10 cellular contexts compared by ENCODE assay signal in the genomic region with DNA sequence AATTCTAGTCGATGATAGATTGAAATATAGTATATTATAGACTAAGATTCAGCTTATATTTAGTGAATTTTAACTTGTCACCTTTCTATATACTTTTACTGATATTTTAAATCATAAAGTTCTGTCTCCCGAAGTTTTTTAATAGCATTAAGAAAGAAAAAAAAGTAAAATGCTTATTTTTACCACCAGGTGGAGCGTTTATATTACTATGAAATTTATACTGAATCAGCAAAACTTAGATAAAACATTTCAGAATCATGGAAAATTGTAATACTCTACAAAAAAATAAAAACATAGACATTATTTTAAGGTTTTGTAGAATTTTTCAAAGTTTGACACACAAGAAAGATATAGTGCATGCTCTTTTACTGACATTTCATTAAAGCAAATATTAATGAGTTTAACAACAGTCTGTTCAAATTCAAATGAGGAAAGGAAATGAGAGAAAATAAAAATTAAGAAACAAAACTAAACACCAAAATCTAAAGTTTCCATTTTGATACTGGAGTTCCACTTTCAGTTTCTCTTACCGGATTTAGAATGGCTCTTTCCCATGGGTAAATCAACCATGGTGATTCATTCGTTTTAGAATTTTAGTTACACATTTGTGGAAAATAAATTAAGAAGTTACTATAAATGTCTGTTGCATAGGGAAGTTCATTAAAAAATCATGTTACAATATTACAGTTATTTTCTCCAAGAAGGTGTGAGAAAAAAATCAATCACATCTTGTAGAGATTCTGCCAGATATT.
DNase-seq lines count a peak whose midpoint lies in the region; ATAC-seq and TF ChIP-seq lines count a peak whose summit lies in the region.
"Had no signal": no experiment of that assay in that cellular context is flagged by ENCODE, and none has a peak within 500 bp of the region (broad histone marks: within the 10 kb centered on the region; RNA-seq: fewer than 3 reads in every experiment).

No MANE protein-coding gene starts in this region.

- no peak overlapping the region for H3K27ac Mint-ChIP-seq in nephron progenitor cell
- no peak overlapping the region for H3K27ac Mint-ChIP-seq in naive thymus-derived CD8-positive, alpha-beta T cell
- H3K27ac Mint-ChIP-seq in T-helper 17 cell, result no peak overlapping the region

- peak; percentile 59 for ATAC-seq in GM18502 (IDR thresholded peaks at IDR 0.05; ENCODE audit: poor library complexity, unreplicated experiment)
- ATAC-seq in naive thymus-derived CD8-positive, alpha-beta T cell, result no peak
- ATAC-seq in HG03095 (IDR thresholded peaks at IDR 0.05; ENCODE audit: unreplicated experiment), result no peak
- no peak for ATAC-seq in T-helper 17 cell

- H3K9me3 ChIP-seq in T-helper 17 cell (ENCODE audit: control insufficient read depth, low read length, poor library complexity, severe bottlenecking), result no peaks in the 10 kb centered on the region

- TF ChIP-seq CTCF in nephron progenitor cell (IDR thresholded peaks at IDR 0.05), result peak; percentile 41

- H3K9me3 Mint-ChIP-seq in nephron progenitor cell, result no peaks in the 10 kb centered on the region
- peaks cover 0 to 4% (median 0%) of the 10 kb centered on the region in 9 donors for H3K9me3 Mint-ChIP-seq in naive thymus-derived CD8-positive, alpha-beta T cell

- POLR2A ChIA-PET in naive thymus-derived CD8-positive, alpha-beta T cell (lab: Charles Lee), result no interaction called here

- H3K36me3 Mint-ChIP-seq in nephron progenitor cell (ENCODE audit: low read depth) (no peaks in the 10 kb centered on the region), T-helper 17 cell (ENCODE audit: low read depth) (no peaks in the 10 kb centered on the region)
- no peaks in the 10 kb centered on the region for H3K36me3 Mint-ChIP-seq in naive thymus-derived CD8-positive, alpha-beta T cell

- H3K4me1 Mint-ChIP-seq in nephron progenitor cell (no peaks in the 10 kb centered on the region), T-helper 17 cell (no peaks in the 10 kb centered on the region)
- peaks cover 0 to 4% (median 0%) of the 10 kb centered on the region in 4 donors for H3K4me1 Mint-ChIP-seq in naive thymus-derived CD8-positive, alpha-beta T cell

- DNase-seq in LoVo (ENCODE audit: low spot score) (peak; percentile 16), amniotic epithelial cell (ENCODE audit: low read depth) (peak; percentile 31), nephron progenitor cell (no peak), NCI-H2029 (lab: John Stamatoyannopoulos, UW) (no peak), T-helper 17 cell (no peak)
- no peak for DNase-seq in naive thymus-derived CD8-positive, alpha-beta T cell
- DNase-seq: NCI-H187 treated with DMSO at 0.1 percent for 48 hours; stimulated activated CD4-positive, alpha-beta T cell treated with anti-CD3 and anti-CD28 coated beads, Interleukin-1b, Interleukin-23, amount 100 ng/mL, for 48 hours had no signal

- H3K4me3 Mint-ChIP-seq in nephron progenitor cell (no peak overlapping the region), T-helper 17 cell (no peak overlapping the region)
- H3K4me3 Mint-ChIP-seq in naive thymus-derived CD8-positive, alpha-beta T cell, result no peak overlapping the region

- no peaks in the 10 kb centered on the region for H3K27me3 Mint-ChIP-seq in nephron progenitor cell (ENCODE audit: low read depth, poor library complexity)
- H3K27me3 Mint-ChIP-seq in naive thymus-derived CD8-positive, alpha-beta T cell, result no peaks in the 10 kb centered on the region
- H3K27me3 Mint-ChIP-seq in T-helper 17 cell, result no peaks in the 10 kb centered on the region

Comparison
In these comparisons a context has a peak if more than half of its experiments do, and no peak if none do; other contexts are left out.
1. DNase-seq: peak in LoVo (single experiment) and amniotic epithelial cell (single experiment); none in nephron progenitor cell (single experiment), NCI-H2029 (single experiment), naive thymus-derived CD8-positive, alpha-beta T cell (0 of 10) and T-helper 17 cell (0 of 3).